In genomic region chr13:33229446-33230177, GRCh38 we compare ENCODE assay signal across 10 cellular contexts. TPM values are rescaled to one million over a fixed set of nuclear protein-coding genes. Genes with fewer than 3 reads are reported as not detected.
A peak's percentile ranks its signal among the peaks of the same experiment; 100 is the strongest.
DNase-seq lines count a peak whose midpoint lies in the region; ATAC-seq and TF ChIP-seq lines count a peak whose summit lies in the region.
"Had no signal": no experiment of that assay in that cellular context is flagged by ENCODE, and none has a peak within 500 bp of the region (broad histone marks: within the 10 kb centered on the region; RNA-seq: fewer than 3 reads in every experiment).

No MANE protein-coding gene starts in this region.

- no peak for TF ChIP-seq CTCF in GM13977 (IDR thresholded peaks at IDR 0.05; ENCODE audit: extremely low read depth, insufficient read depth, missing control alignments)

- H3K79me1 ChIP-seq in trophoblast cell (ENCODE audit: low read length): peaks cover 9% of the 10 kb centered on the region

- in situ Hi-C loops in GM13977 (cut with MboI; ENCODE audit: low pct_unique_long_range_greater_than_20kb, low sequenced_read_pairs, unreplicated experiment): no loop called here

- no peak overlapping the region for H2BK5ac ChIP-seq in trophoblast cell (ENCODE audit: low read depth, low read length, poor library complexity)

- peak overlapping the region; percentile 25 for H2AFZ ChIP-seq in trophoblast cell (ENCODE audit: insufficient read depth, low read length, poor library complexity)

- H3K9ac ChIP-seq in trophoblast cell (ENCODE audit: low read length): no peak overlapping the region

- peak overlapping the region; percentile 39 for H3K14ac ChIP-seq in trophoblast cell (ENCODE audit: low read length)

- no peak overlapping the region for H2AK5ac ChIP-seq in trophoblast cell (ENCODE audit: low read length)

- peak; percentile 39 for DNase-seq in AG20443 (ENCODE audit: low spot score)
- peak; percentile 97 to 99 for DNase-seq in SJCRH30
- DNase-seq in globus pallidus (ENCODE audit: low spot score): peak; percentile 88
- DNase-seq in trophoblast cell: no peak
- DNase-seq in GM13977 (ENCODE audit: low spot score): no peak
- DNase-seq in NCI-H510A (lab: John Stamatoyannopoulos, UW): no peak
- DNase-seq in SIG-M5 (lab: John Stamatoyannopoulos, UW): no peak
- DNase-seq: activated naive CD8-positive, alpha-beta T cell treated with anti-CD3 and anti-CD28 coated beads, Interleukin-2, amount 50 U/mL, for 24 hours; kidney glomerular epithelial cell had no signal

- H2BK12ac ChIP-seq in trophoblast cell (ENCODE audit: low read length): peak overlapping the region; percentile 63

- peaks cover 13% of the 10 kb centered on the region for H3K36me3 ChIP-seq in SJCRH30
- peaks cover 0 to 2% of the 10 kb centered on the region in 2 experiments for H3K36me3 ChIP-seq in trophoblast cell (ENCODE audit: control insufficient read depth in 1 of 2, insufficient read depth in 2 of 2, low read length in 2 of 2)

- H3K18ac ChIP-seq in trophoblast cell (ENCODE audit: low read length): no peak overlapping the region

- H3K4me3 ChIP-seq in SJCRH30: peak overlapping the region; percentile 44
- no peak overlapping the region for H3K4me3 ChIP-seq in trophoblast cell (ENCODE audit: low read depth, low read length)

- no peak overlapping the region for H3K4me2 ChIP-seq in trophoblast cell (ENCODE audit: low read length)

- WGBS in trophoblast cell (ENCODE audit: extremely low coverage, insufficient coverage, insufficient read length): no CpG with 5 or more reads among the region's 10 CpGs

- H2BK120ac ChIP-seq in trophoblast cell (ENCODE audit: insufficient read depth, low read length, poor library complexity): no peak overlapping the region

- no peak for ATAC-seq in GM18520 (IDR thresholded peaks at IDR 0.05; ENCODE audit: unreplicated experiment)
- ATAC-seq: activated naive CD8-positive, alpha-beta T cell treated with anti-CD3 and anti-CD28 coated beads, Interleukin-2, amount 50 U/mL, for 24 hours had no signal

- no peak overlapping the region for H3K23ac ChIP-seq in trophoblast cell (ENCODE audit: low read length)

- H3K27ac ChIP-seq in SJCRH30 (peak overlapping the region; percentile 95), trophoblast cell (ENCODE audit: low read depth, low read length) (peak overlapping the region; percentile 48)

- H3K4me1 ChIP-seq in SJCRH30 (peaks cover 33% of the 10 kb centered on the region), trophoblast cell (ENCODE audit: control insufficient read depth in 1 of 2, insufficient read depth in 2 of 2, low read length in 2 of 2) (peaks cover 17 to 20% of the 10 kb centered on the region in 2 experiments)

- H3K4ac ChIP-seq in trophoblast cell (ENCODE audit: low read depth, low read length): peak overlapping the region; percentile 24

- H4K91ac ChIP-seq in trophoblast cell (ENCODE audit: low read depth, low read length): peak overlapping the region; percentile 50

- H3K27me3 ChIP-seq in SJCRH30 (no peaks in the 10 kb centered on the region), trophoblast cell (ENCODE audit: insufficient read depth, low read length) (no peaks in the 10 kb centered on the region)

- H3K79me2 ChIP-seq in trophoblast cell (ENCODE audit: control insufficient read depth, insufficient read depth, low read length, poor library complexity): peaks cover 2% of the 10 kb centered on the region

- H4K8ac ChIP-seq in trophoblast cell (ENCODE audit: low read depth, low read length): peak overlapping the region; percentile 13

- H3K9me3 ChIP-seq in SJCRH30 (replicated peaks) (no peaks in the 10 kb centered on the region; the same call in 1 of the 2 replicates), trophoblast cell (ENCODE audit: insufficient read depth, low read depth, low read length) (peaks cover 3% of the 10 kb centered on the region)

- no peak overlapping the region for H4K12ac ChIP-seq in trophoblast cell (ENCODE audit: low read depth, low read length)

RNA-seq across cellular contexts. Expression of gene STARD13, which starts 55.9 kb away (rescaled TPM):
- total RNA-seq in SJCRH30 (2014; rRNA removed; shearing (Covaris generic)): 29.1 and 35.1 TPM in 2 replicates
- polyA plus RNA-seq in trophoblast cell (2013): 3.3 and 3.6 TPM in 2 replicates

Comparison
In these comparisons a context has a peak if more than half of its experiments do, and no peak if none do; other contexts are left out.
1. DNase-seq: peak in AG20443 (single experiment), SJCRH30 (2 of 2) and globus pallidus (single experiment); none in trophoblast cell (0 of 2), GM13977 (single experiment), NCI-H510A (single experiment) and SIG-M5 (single experiment).